8 cellular contexts compared by ENCODE assay signal in the genomic region with DNA sequence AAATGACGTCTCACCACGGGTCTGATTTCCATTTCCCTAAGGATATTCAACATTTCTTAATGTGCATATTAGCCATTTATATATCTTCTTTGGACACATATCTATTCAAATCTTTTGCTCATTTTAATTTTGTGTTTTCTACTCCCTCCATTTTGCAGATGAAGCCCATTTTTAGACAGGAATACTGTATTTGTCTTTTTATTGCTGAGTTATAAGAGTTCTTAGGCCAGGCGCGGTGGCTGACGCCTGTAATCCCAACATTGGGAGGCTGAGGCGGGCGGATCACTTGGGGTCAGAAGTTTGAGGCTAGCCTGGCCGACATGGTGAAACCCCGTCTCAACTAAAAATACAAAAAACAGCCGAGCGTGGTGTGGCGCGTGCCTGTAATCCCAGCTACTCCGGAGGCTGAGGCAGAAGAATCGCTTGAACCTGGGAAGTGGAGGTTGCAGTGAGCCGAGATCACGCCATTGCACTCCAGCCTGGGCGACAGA. TPM values are rescaled to one million over a fixed set of nuclear protein-coding genes. Genes with fewer than 3 reads are reported as not detected.
A peak's percentile ranks its signal among the peaks of the same experiment; 100 is the strongest.
DNase-seq lines count a peak whose midpoint lies in the region; ATAC-seq and TF ChIP-seq lines count a peak whose summit lies in the region.
"Not testable (repeated sequence)": the region's sequence is repeated elsewhere in the genome, so short reads cannot be mapped to it uniquely, and the experiment has no call there.

No MANE protein-coding gene starts in this region.

- H4K91ac ChIP-seq in trophoblast cell (ENCODE audit: low read depth, low read length): peak overlapping the region; percentile 61

- peak overlapping the region; percentile 94 for H3K4me3 Mint-ChIP-seq in endodermal cell

- not testable (repeated sequence) for H2AK5ac ChIP-seq in trophoblast cell (ENCODE audit: low read length)

- not testable (repeated sequence) for H3K4ac ChIP-seq in trophoblast cell (ENCODE audit: low read depth, low read length)

- peak; percentile 22 for DNase-seq in G401 (ENCODE audit: low spot score)
- DNase-seq in Panc1 (ENCODE audit: low read depth, low spot score); trophoblast cell: not testable (repeated sequence)
- peak; percentile 69 for DNase-seq in activated effector memory CD4-positive, alpha-beta T cell treated with anti-CD3 and anti-CD28 coated beads, Interleukin-2, amount 50 U/mL, for 16 hours
- peak; percentile 55 for DNase-seq in endodermal cell
- peak; percentile 66 for DNase-seq in upper lobe of right lung

- H2BK5ac ChIP-seq in trophoblast cell (ENCODE audit: low read depth, low read length, poor library complexity): not testable (repeated sequence)

- POLR2A ChIA-PET in Panc1 (lab: Charles Lee): not testable (repeated sequence)

- H2BK12ac ChIP-seq in trophoblast cell (ENCODE audit: low read length): not testable (repeated sequence)

- 80 to 84% methylated on average over 14 to 16 of the region's 18 CpGs for WGBS in endodermal cell (ENCODE audit: insufficient coverage in 1 of 2, insufficient read length in 1 of 2), 2 experiments
- no CpG with 5 or more reads among the region's 18 CpGs for WGBS in trophoblast cell (ENCODE audit: extremely low coverage, insufficient coverage, insufficient read length)

- peak overlapping the region; percentile 67 for H3K4me2 ChIP-seq in trophoblast cell (ENCODE audit: low read length)

- H3K18ac ChIP-seq in trophoblast cell (ENCODE audit: low read length): not testable (repeated sequence)

- H2BK120ac ChIP-seq in trophoblast cell (ENCODE audit: insufficient read depth, low read length, poor library complexity): not testable (repeated sequence)

- H3K4me1 ChIP-seq in Panc1 (ENCODE audit: control insufficient read depth, insufficient read depth, low read length) (peaks cover 28% of the 10 kb centered on the region), upper lobe of right lung (peaks cover 33% of the 10 kb centered on the region)
- not testable (repeated sequence) for H3K4me1 ChIP-seq in endodermal cell (ENCODE audit: control insufficient read depth, insufficient read depth, low read length); trophoblast cell (ENCODE audit: control insufficient read depth in 1 of 2, insufficient read depth in 2 of 2, low read length in 2 of 2)

- not testable (repeated sequence) for H3K36me3 ChIP-seq in Panc1 (ENCODE audit: control insufficient read depth, insufficient read depth, low read length); endodermal cell (ENCODE audit: control insufficient read depth, insufficient read depth, low read length); trophoblast cell (ENCODE audit: control insufficient read depth in 1 of 2, insufficient read depth in 2 of 2, low read length in 2 of 2); upper lobe of right lung

- not testable (repeated sequence) for H3K79me2 ChIP-seq in trophoblast cell (ENCODE audit: control insufficient read depth, insufficient read depth, low read length, poor library complexity)

- H3K4me1 Mint-ChIP-seq in endodermal cell: peaks cover 12% of the 10 kb centered on the region

- not testable (repeated sequence) for TF ChIP-seq CTCF in Panc1 (IDR thresholded peaks at IDR 0.05); endodermal cell (conservative IDR thresholded peaks at IDR 0.05); upper lobe of right lung (IDR thresholded peaks at IDR 0.05)

- H2AFZ ChIP-seq in trophoblast cell (ENCODE audit: insufficient read depth, low read length, poor library complexity): peak overlapping the region; percentile 66

- peak overlapping the region; percentile 64 for H4K12ac ChIP-seq in trophoblast cell (ENCODE audit: low read depth, low read length)

- not testable (repeated sequence) for H3K27me3 Mint-ChIP-seq in endodermal cell (ENCODE audit: insufficient read depth)

- H3K27ac ChIP-seq in Panc1 (ENCODE audit: low read length): peak overlapping the region; percentile 88
- not testable (repeated sequence) for H3K27ac ChIP-seq in endodermal cell (ENCODE audit: low read depth, low read length); trophoblast cell (ENCODE audit: low read depth, low read length)
- H3K27ac ChIP-seq in layer of hippocampus (ENCODE audit: low read depth, low read length): peak overlapping the region; percentile 49
- peak overlapping the region; percentile 99 for H3K27ac ChIP-seq in upper lobe of right lung

- H3K14ac ChIP-seq in trophoblast cell (ENCODE audit: low read length): not testable (repeated sequence)

- H3K9me3 Mint-ChIP-seq in endodermal cell: not testable (repeated sequence)

- intact Hi-C loops in Panc1 (cut with micrococcal nuclease; ENCODE audit: unreplicated experiment); upper lobe of right lung (cut with DNase I): not testable (repeated sequence)

- H3K27me3 ChIP-seq in Panc1 (ENCODE audit: control insufficient read depth, insufficient read depth, low read length); endodermal cell (ENCODE audit: control insufficient read depth, insufficient read depth, low read length, poor library complexity, severe bottlenecking); layer of hippocampus (ENCODE audit: control insufficient read depth, insufficient read depth, low read length); trophoblast cell (ENCODE audit: insufficient read depth, low read length); upper lobe of right lung: not testable (repeated sequence)

- H3K36me3 Mint-ChIP-seq in endodermal cell (ENCODE audit: low read depth): not testable (repeated sequence)

- peak overlapping the region; percentile 80 for H4K8ac ChIP-seq in trophoblast cell (ENCODE audit: low read depth, low read length)

- in situ Hi-C loops in G401 (cut with HindIII; ENCODE audit: low sequenced_read_pairs); Panc1 (cut with HindIII; ENCODE audit: low pct_unique_long_range_greater_than_20kb, low sequenced_read_pairs): not testable (repeated sequence)

- ATAC-seq in HG03139 (IDR thresholded peaks at IDR 0.05; ENCODE audit: unreplicated experiment): peak; percentile 6
- ATAC-seq in Panc1, upper lobe of right lung: not testable (repeated sequence)

- H3K27ac Mint-ChIP-seq in endodermal cell: peak overlapping the region; percentile 90

- CTCF ChIA-PET in Panc1 (lab: Charles Lee): not testable (repeated sequence)

- peak overlapping the region; percentile 94 for H3K9ac ChIP-seq in endodermal cell (ENCODE audit: extremely low read depth, low read length, poor library complexity, severe bottlenecking)
- not testable (repeated sequence) for H3K9ac ChIP-seq in trophoblast cell (ENCODE audit: low read length)

- not testable (repeated sequence) for H3K23ac ChIP-seq in trophoblast cell (ENCODE audit: low read length)

- H3K4me3 ChIP-seq in Panc1 (ENCODE audit: low read depth in 2 of 2, low read length in 2 of 2) (peak overlapping the region; percentile 92 to 93), endodermal cell (ENCODE audit: low read length) (peak overlapping the region; percentile 98), upper lobe of right lung (peak overlapping the region; percentile 99)
- H3K4me3 ChIP-seq in trophoblast cell (ENCODE audit: low read depth, low read length): not testable (repeated sequence)

- not testable (repeated sequence) for H3K9me3 ChIP-seq in Panc1 (ENCODE audit: control insufficient read depth, insufficient read depth, low read depth, low read length); endodermal cell (ENCODE audit: control insufficient read depth, low read length); trophoblast cell (ENCODE audit: insufficient read depth, low read depth, low read length); upper lobe of right lung

- not testable (repeated sequence) for BruUV-seq in Panc1 (replicated peaks; lab: Mats Ljungman, UMichigan)

- not testable (repeated sequence) for H3K79me1 ChIP-seq in trophoblast cell (ENCODE audit: low read length)

RNA-seq across cellular contexts. Expression of gene ARCN1, which starts 0.6 kb away (rescaled TPM):
- 88.3 and 91.9 TPM in 2 replicates for total RNA-seq in G401 (2014; rRNA removed; shearing (Covaris generic))
- 197 TPM for total RNA-seq in Panc1 (2021; ENCODE audit: unreplicated experiment)
- 133 TPM for polyA plus RNA-seq in Panc1 (2012; ENCODE audit: insufficient read length)
- total RNA-seq in endodermal cell: 100 to 1,000 TPM; 130 to 161 TPM
- polyA plus RNA-seq in endodermal cell (2013, experiment 1 of 2): 133 TPM
- 134 TPM for polyA plus RNA-seq in endodermal cell (2013, experiment 2 of 2)
- 246 and 250 TPM in 2 replicates for polyA plus RNA-seq in trophoblast cell (2013)
- total RNA-seq in upper lobe of right lung: 120 TPM

RNA-seq across cellular contexts. Expression of gene IFT46, which starts 5.9 kb away (rescaled TPM):
- total RNA-seq in G401 (2014; rRNA removed; shearing (Covaris generic)): 8.5 and 8.7 TPM in 2 replicates
- total RNA-seq in Panc1 (2021; ENCODE audit: unreplicated experiment) (2.5 TPM), endodermal cell (10 to 100 TPM in 1 of 2 donors, 1 to 10 TPM in 1; 9.1 to 13.7 TPM), upper lobe of right lung (18.2 TPM)
- 4.1 TPM for polyA plus RNA-seq in Panc1 (2012; ENCODE audit: insufficient read length)
- polyA plus RNA-seq in endodermal cell (2013, experiment 1 of 2): 26.6 TPM
- 24.0 TPM for polyA plus RNA-seq in endodermal cell (2013, experiment 2 of 2)
- polyA plus RNA-seq in trophoblast cell (2013): 11.9 and 13.7 TPM in 2 replicates

RNA-seq across cellular contexts. Expression of gene PHLDB1, which starts 35.8 kb away (rescaled TPM):
- total RNA-seq in G401 (2014; rRNA removed; shearing (Covaris generic)): 32.6 and 40.6 TPM in 2 replicates
- total RNA-seq in Panc1 (2021; ENCODE audit: unreplicated experiment) (97.7 TPM), endodermal cell (10 to 100 TPM; 45.9 to 54.9 TPM), upper lobe of right lung (79.6 TPM)
- polyA plus RNA-seq in Panc1 (2012; ENCODE audit: insufficient read length): 93.5 TPM
- 106 TPM for polyA plus RNA-seq in endodermal cell (2013, experiment 1 of 2)
- 105 TPM for polyA plus RNA-seq in endodermal cell (2013, experiment 2 of 2)
- 22.5 and 22.6 TPM in 2 replicates for polyA plus RNA-seq in trophoblast cell (2013)

RNA-seq across cellular contexts. Expression of gene TMEM25, which starts 40.6 kb away (rescaled TPM):
- 22.0 and 23.1 TPM in 2 replicates for total RNA-seq in G401 (2014; rRNA removed; shearing (Covaris generic))
- total RNA-seq in Panc1 (2021; ENCODE audit: unreplicated experiment) (6.7 TPM), endodermal cell (10 to 100 TPM; 22.4 to 30.6 TPM), upper lobe of right lung (26.3 TPM)
- polyA plus RNA-seq in Panc1 (2012; ENCODE audit: insufficient read length): 12.4 TPM
- 24.2 TPM for polyA plus RNA-seq in endodermal cell (2013, experiment 1 of 2)
- 24.8 TPM for polyA plus RNA-seq in endodermal cell (2013, experiment 2 of 2)
- 17.2 and 17.8 TPM in 2 replicates for polyA plus RNA-seq in trophoblast cell (2013)

RNA-seq across cellular contexts. Expression of gene TTC36, which starts 44.4 kb away (rescaled TPM):
- 3.3 TPM in 1 of 2 replicates, not detected in the other for total RNA-seq in G401 (2014; rRNA removed; shearing (Covaris generic))
- total RNA-seq in Panc1 (2021; ENCODE audit: unreplicated experiment) (1.2 TPM), endodermal cell (under 1 TPM; 0.42 to 0.46 TPM), upper lobe of right lung (1.9 TPM)
- polyA plus RNA-seq in Panc1 (2012; ENCODE audit: insufficient read length): 1.3 TPM
- polyA plus RNA-seq in endodermal cell (2013, experiment 1 of 2): not detected
- 0.33 TPM for polyA plus RNA-seq in endodermal cell (2013, experiment 2 of 2)
- 0.10 and 0.12 TPM in 2 replicates for polyA plus RNA-seq in trophoblast cell (2013)
